ENCODE assay signal across 10 cellular contexts in genomic region chr5:58259685-58260152, GRCh38.
A peak's percentile ranks its signal among the peaks of the same experiment; 100 is the strongest.
DNase-seq lines count a peak whose midpoint lies in the region; ATAC-seq, FAIRE-seq and TF ChIP-seq lines count a peak whose summit lies in the region.
"Had no signal": no experiment of that assay in that cellular context is flagged by ENCODE, and none has a peak within 500 bp of the region (broad histone marks: within the 10 kb centered on the region; RNA-seq: fewer than 3 reads in every experiment).

No MANE protein-coding gene starts in this region.

- H3K9me1 ChIP-seq in endothelial cell of umbilical vein (replicated peaks; ENCODE audit: control insufficient read depth, extremely low read depth, insufficient read depth, low read length), result no peaks in the 10 kb centered on the region

- H3K4me1 ChIP-seq in NT2/D1 (ENCODE audit: insufficient read depth, insufficient read length) (no peaks in the 10 kb centered on the region), endothelial cell of umbilical vein (ENCODE audit: control insufficient read depth, extremely low read depth, insufficient read depth, low read length) (peaks cover 26% of the 10 kb centered on the region), neuronal stem cell (ENCODE audit: control insufficient read depth in 2 of 2, insufficient read depth in 1 of 2, low read depth in 1 of 2, low read length in 2 of 2) (peaks cover 0 to 1% of the 10 kb centered on the region in 2 donors)

- H2BK120ac ChIP-seq in neuronal stem cell (ENCODE audit: low read depth, low read length), result no peak overlapping the region

- no peak overlapping the region for H2AK5ac ChIP-seq in neuronal stem cell (ENCODE audit: low read depth, low read length)

- no peak overlapping the region for H3K4me3 ChIP-seq in NT2/D1 (ENCODE audit: insufficient read length, low read depth)
- peak overlapping the region in 1 of 3 experiments; percentile 20 for H3K4me3 ChIP-seq in endothelial cell of umbilical vein (replicated peaks in 1 of 3; ENCODE audit: insufficient read depth in 1 of 3, low read depth in 1 of 3, low read length in 3 of 3)
- H3K4me3 ChIP-seq in neuronal stem cell (ENCODE audit: low read length in 2 of 2), result no peak overlapping the region
- H3K4me3 ChIP-seq: ovary had no signal

- POLR2A ChIA-PET in endothelial cell of umbilical vein (lab: Charles Lee), result interaction anchor here (0.9 to 1.5 kb wide), 5 partner anchors 14 to 481 kb away, joined by 3 to 8 read pairs (median 3); partner anchors contain the start of gene PLK2

- H3K27me3 ChIP-seq in NT2/D1 (ENCODE audit: insufficient read depth, insufficient read length), result no peaks in the 10 kb centered on the region
- H3K27me3 ChIP-seq in endothelial cell of umbilical vein (ENCODE audit: control insufficient read depth in 2 of 2, insufficient read depth in 2 of 2, low read length in 2 of 2), result no peaks in the 10 kb centered on the region
- H3K27me3 ChIP-seq in neuronal stem cell (ENCODE audit: control insufficient read depth in 3 of 3, insufficient read depth in 3 of 3, low read depth in 1 of 3, low read length in 3 of 3), result no peaks in the 10 kb centered on the region
- H3K27me3 ChIP-seq: ovary had no signal

- H3K4me2 ChIP-seq in endothelial cell of umbilical vein (ENCODE audit: insufficient read depth, low read length) (peak overlapping the region; percentile 81), neuronal stem cell (ENCODE audit: insufficient read depth, low read length, poor library complexity, severe bottlenecking) (no peak overlapping the region)

- H3K14ac ChIP-seq in neuronal stem cell (ENCODE audit: low read length), result no peak overlapping the region

- peak; percentile 23 for DNase-seq in DMS53 treated with DMSO at 0.1 percent for 48 hours (lab: John Stamatoyannopoulos, UW; ENCODE audit: unreplicated experiment)
- DNase-seq in NT2/D1 (ENCODE audit: low read depth, low spot score), result peak; percentile 16
- DNase-seq in endothelial cell of umbilical vein (ENCODE audit: low read depth, low spot score), result peak; percentile 85
- DNase-seq in neuronal stem cell (ENCODE audit: low spot score), result peak; percentile 2
- no peak for DNase-seq in NCI-H1092 treated with DMSO at 0.1 percent for 48 hours (lab: John Stamatoyannopoulos, UW)
- DNase-seq: NCI-H2107, ovary had no signal

- no peaks in the 10 kb centered on the region for H4K20me1 ChIP-seq in endothelial cell of umbilical vein (replicated peaks; ENCODE audit: control insufficient read depth, extremely low read depth, insufficient read depth, low read length)

- no TSS peak for BruUV-seq in endothelial cell of umbilical vein (replicated peaks; lab: Mats Ljungman, UMichigan)

- no peak overlapping the region for H2BK12ac ChIP-seq in neuronal stem cell (ENCODE audit: low read length)

- intact Hi-C loops in endothelial cell of umbilical vein (cut with micrococcal nuclease), result loop anchor here (2.0 kb wide), 1 partner anchor 19 kb away; no protein-coding TSS in a partner anchor

- no peaks in the 10 kb centered on the region for H3K79me2 ChIP-seq in endothelial cell of umbilical vein (ENCODE audit: control insufficient read depth, insufficient read depth, low read length)

- no CpG with 5 or more reads among the region's 6 CpGs for WGBS in neuronal stem cell (ENCODE audit: extremely low coverage in 2 of 2, insufficient read length in 2 of 2, insufficient replicate concordance in 1 of 2), 2 donors

- H3K9me3 ChIP-seq in NT2/D1 (ENCODE audit: insufficient read depth, low read length) (no peaks in the 10 kb centered on the region), endothelial cell of umbilical vein (replicated peaks; ENCODE audit: control insufficient read depth, insufficient read depth, low read length) (no peaks in the 10 kb centered on the region), neuronal stem cell (replicated peaks in 1 of 2; ENCODE audit: control insufficient read depth in 2 of 2, insufficient read depth in 1 of 2, low read depth in 1 of 2, low read length in 2 of 2) (no peaks in the 10 kb centered on the region)
- H3K9me3 ChIP-seq: ovary had no signal

- dilution Hi-C loops in endothelial cell of umbilical vein (cut with MboI; ENCODE audit: extremely low pct_ligation_motif_present, low sequenced_read_pairs), result no loop called here

- no peak overlapping the region for H3K4ac ChIP-seq in neuronal stem cell (ENCODE audit: low read length)

- TF ChIP-seq POLR2A in endothelial cell of umbilical vein (IDR thresholded peaks at IDR 0.05; ENCODE audit: low read depth, low read length), result peak; percentile 42

- CTCF ChIA-PET in endothelial cell of umbilical vein (lab: Charles Lee), result interaction anchor here (0.8 to 2.1 kb wide), 16 partner anchors 14 to 761 kb away, joined by 3 to 17 read pairs (median 4); partner anchors contain the start of gene PLK2

- TF ChIP-seq CTCF in endothelial cell of umbilical vein (IDR thresholded peaks at IDR 0.05; ENCODE audit: extremely low read depth in 1 of 2, insufficient read depth in 1 of 2, low read depth in 1 of 2, low read length in 2 of 2), result no peak

- peak overlapping the region; percentile 77 for H2AFZ ChIP-seq in endothelial cell of umbilical vein (ENCODE audit: low read depth, low read length)
- peak overlapping the region; percentile 26 for H2AFZ ChIP-seq in neuronal stem cell (ENCODE audit: low read length)

- H3K79me1 ChIP-seq in neuronal stem cell (ENCODE audit: low read depth, low read length), result no peaks in the 10 kb centered on the region

- peak overlapping the region; percentile 91 for H3K27ac ChIP-seq in endothelial cell of umbilical vein (ENCODE audit: insufficient read depth, low read depth, low read length)
- no peak overlapping the region for H3K27ac ChIP-seq in neuronal stem cell (replicated peaks; ENCODE audit: low read length)
- H3K27ac ChIP-seq: ovary had no signal

- ATAC-seq in GM19351 (IDR thresholded peaks at IDR 0.05; ENCODE audit: unreplicated experiment) (no peak), HG03175 (IDR thresholded peaks at IDR 0.05; ENCODE audit: unreplicated experiment) (no peak), HG02798 (IDR thresholded peaks at IDR 0.05; ENCODE audit: poor library complexity, unreplicated experiment) (no peak)

- H3K36me3 ChIP-seq in NT2/D1 (ENCODE audit: insufficient read depth, insufficient read length, low read length) (no peaks in the 10 kb centered on the region), endothelial cell of umbilical vein (ENCODE audit: control insufficient read depth in 2 of 2, extremely low read depth in 1 of 2, insufficient read depth in 2 of 2, low read length in 2 of 2) (no peaks in the 10 kb centered on the region), neuronal stem cell (replicated peaks in 1 of 2; ENCODE audit: control insufficient read depth in 2 of 2, insufficient read depth in 2 of 2, low read length in 2 of 2) (no peaks in the 10 kb centered on the region)
- H3K36me3 ChIP-seq: ovary had no signal

- H4K91ac ChIP-seq in neuronal stem cell (ENCODE audit: low read depth, low read length, poor library complexity), result no peak overlapping the region

- H3K9ac ChIP-seq in NT2/D1 (ENCODE audit: insufficient read length, low read depth) (no peak overlapping the region), endothelial cell of umbilical vein (replicated peaks; ENCODE audit: extremely low read depth, insufficient read depth, low read length) (peak overlapping the region; percentile 70), neuronal stem cell (ENCODE audit: low read depth, low read length, poor library complexity) (no peak overlapping the region)

- no peak overlapping the region for H3K18ac ChIP-seq in neuronal stem cell (ENCODE audit: low read length)

- H2BK15ac ChIP-seq in neuronal stem cell (ENCODE audit: low read length), result no peak overlapping the region

- H2BK5ac ChIP-seq in neuronal stem cell (ENCODE audit: low read length), result no peak overlapping the region

- H4K8ac ChIP-seq in neuronal stem cell (ENCODE audit: low read depth, low read length), result no peak overlapping the region

- peak; percentile 87 for FAIRE-seq in endothelial cell of umbilical vein (lab: Jason Lieb, UNC)

- H3K23ac ChIP-seq in neuronal stem cell (ENCODE audit: low read depth, low read length, poor library complexity), result no peak overlapping the region

TF ChIP-seq in endothelial cell of umbilical vein, 7 proteins besides CTCF, POLR2A, EP300 and RAD21:
- no peak for TF ChIP-seq MYC (IDR thresholded peaks at IDR 0.05; ENCODE audit: low read depth, low read length)
- TF ChIP-seq EZH2 (IDR thresholded peaks at IDR 0.05; ENCODE audit: borderline replicate concordance, low read depth, low read length, severe bottlenecking), result no peak
- peak; percentile 54 for TF ChIP-seq POLR2AphosphoS5 (IDR thresholded peaks at IDR 0.05; ENCODE audit: insufficient read depth, low read depth, low read length)
- TF ChIP-seq JUN (IDR thresholded peaks at IDR 0.05; ENCODE audit: borderline replicate concordance, insufficient read depth, insufficient read length, low read depth), result peak; percentile 50
- no peak for TF ChIP-seq MAX (IDR thresholded peaks at IDR 0.05; ENCODE audit: insufficient read depth, insufficient read length)
- peak; percentile 51 for TF ChIP-seq FOS (IDR thresholded peaks at IDR 0.05; ENCODE audit: borderline replicate concordance, insufficient read depth, low read length)
- TF ChIP-seq GATA2 (IDR thresholded peaks at IDR 0.05; ENCODE audit: insufficient read depth, insufficient read length, low read depth, low read length), result peak; percentile 8
